ENCODE assay signal across 28 cellular contexts in the genomic region with DNA sequence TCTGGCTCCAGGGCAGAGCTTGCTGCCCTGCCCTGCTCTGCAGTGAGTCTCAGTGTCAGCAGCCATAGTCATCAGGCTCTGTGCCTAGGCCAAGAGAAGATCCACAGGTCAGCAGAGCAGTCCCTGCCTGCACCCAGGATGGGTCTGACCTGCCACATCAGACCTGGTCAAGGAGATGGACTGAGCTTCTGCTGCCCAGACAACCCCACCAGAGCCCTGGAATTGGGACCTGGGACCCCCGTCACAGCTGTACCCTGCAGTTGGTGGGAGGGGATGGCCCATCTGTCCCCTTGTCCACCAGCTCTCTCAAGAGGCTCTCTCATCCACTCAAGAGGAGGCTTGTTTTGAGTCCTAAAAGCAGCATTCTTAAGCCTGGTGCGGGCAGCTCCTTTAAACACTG.
"Had no signal": no experiment of that assay in that cellular context is flagged by ENCODE, and none has a peak within 500 bp of the region (broad histone marks: within the 10 kb centered on the region; RNA-seq: fewer than 3 reads in every experiment).

No MANE protein-coding gene starts in this region.

- H3K36me3 ChIP-seq: colonic mucosa, gastrocnemius medialis, heart left ventricle, lower lobe of right lung, neural progenitor cell, prostate gland, right atrium auricular region, thoracic aorta, tibial nerve, upper lobe of left lung had no signal

- DNase-seq: colonic mucosa; effector CD8-positive, alpha-beta T cell; endodermal cell; foreskin fibroblast; gastrocnemius medialis; heart left ventricle; islet precursor cell; left ventricle myocardium superior; lower lobe of right lung; nucleus accumbens; stimulated activated CD4-positive, alpha-beta T cell treated with anti-CD3 and anti-CD28 coated beads, Interleukin-12 subunit alpha, Interleukin-12 subunit beta, amount 100 ng/mL, for 4 hours; stimulated activated CD4-positive, alpha-beta T cell treated with anti-CD3 and anti-CD28 coated beads, Interleukin-1b, Interleukin-23, amount 100 ng/mL, for 48 hours; stimulated activated CD4-positive, alpha-beta T cell treated with anti-CD3 and anti-CD28 coated beads, Interleukin-4, amount 100 ng/mL, for 1 hour; stimulated activated CD8-positive, alpha-beta memory T cell treated with anti-CD3 and anti-CD28 coated beads, Interleukin-4, amount 100 ng/mL, for 48 hours; stimulated activated naive CD8-positive, alpha-beta T cell treated with anti-CD3 and anti-CD28 coated beads, Interleukin-15, Interleukin-2, amounts not matched to agents 100 U/mL and 50 U/mL, for 24 hours; upper lobe of left lung had no signal

- H3K9me3 Mint-ChIP-seq: dendritic cell treated with granulocyte-macrophage colony-stimulating factor and Interleukin-4, amounts not matched to agents 40 ng/mL and 50 ng/mL, for 4 days; endodermal cell; nephron; neural progenitor cell had no signal

- H3K4me1 Mint-ChIP-seq: neural progenitor cell had no signal

- H3K4me3 ChIP-seq: colonic mucosa, gastrocnemius medialis, heart left ventricle, hepatocyte, lower lobe of right lung, neural progenitor cell, prostate gland, right atrium auricular region, smooth muscle cell, thoracic aorta, tibial nerve, upper lobe of left lung had no signal

- H3K9ac ChIP-seq: neural progenitor cell had no signal

- H3K27ac ChIP-seq: colonic mucosa, epithelial cell of prostate, gastrocnemius medialis, heart left ventricle, hepatocyte, lower lobe of right lung, neural progenitor cell, prostate gland, right atrium auricular region, thoracic aorta, tibial nerve, upper lobe of left lung had no signal

- ATAC-seq: esophagus mucosa; gastrocnemius medialis; heart left ventricle; left ventricle myocardium superior; lower lobe of right lung; sciatic nerve; stimulated activated naive CD8-positive, alpha-beta T cell treated with anti-CD3 and anti-CD28 coated beads, Interleukin-15, Interleukin-2, amounts not matched to agents 100 U/mL and 50 U/mL, for 24 hours had no signal

- H3K27ac Mint-ChIP-seq: dendritic cell treated with granulocyte-macrophage colony-stimulating factor and Interleukin-4, amounts not matched to agents 40 ng/mL and 50 ng/mL, for 4 days; endodermal cell; nephron; neural progenitor cell had no signal

- H3K9me3 ChIP-seq: colonic mucosa, gastrocnemius medialis, lower lobe of right lung, prostate gland, right atrium auricular region, thoracic aorta had no signal

- H3K36me3 Mint-ChIP-seq: neural progenitor cell had no signal

- H3K4me3 Mint-ChIP-seq: dendritic cell treated with granulocyte-macrophage colony-stimulating factor and Interleukin-4, amounts not matched to agents 40 ng/mL and 50 ng/mL, for 4 days; endodermal cell; nephron; neural progenitor cell had no signal

- H3K4me1 ChIP-seq: colonic mucosa, lower lobe of right lung, neural progenitor cell, prostate gland, right atrium auricular region, tibial nerve, upper lobe of left lung had no signal
